ENCODE assay signal across 26 cellular contexts in the genomic region with DNA sequence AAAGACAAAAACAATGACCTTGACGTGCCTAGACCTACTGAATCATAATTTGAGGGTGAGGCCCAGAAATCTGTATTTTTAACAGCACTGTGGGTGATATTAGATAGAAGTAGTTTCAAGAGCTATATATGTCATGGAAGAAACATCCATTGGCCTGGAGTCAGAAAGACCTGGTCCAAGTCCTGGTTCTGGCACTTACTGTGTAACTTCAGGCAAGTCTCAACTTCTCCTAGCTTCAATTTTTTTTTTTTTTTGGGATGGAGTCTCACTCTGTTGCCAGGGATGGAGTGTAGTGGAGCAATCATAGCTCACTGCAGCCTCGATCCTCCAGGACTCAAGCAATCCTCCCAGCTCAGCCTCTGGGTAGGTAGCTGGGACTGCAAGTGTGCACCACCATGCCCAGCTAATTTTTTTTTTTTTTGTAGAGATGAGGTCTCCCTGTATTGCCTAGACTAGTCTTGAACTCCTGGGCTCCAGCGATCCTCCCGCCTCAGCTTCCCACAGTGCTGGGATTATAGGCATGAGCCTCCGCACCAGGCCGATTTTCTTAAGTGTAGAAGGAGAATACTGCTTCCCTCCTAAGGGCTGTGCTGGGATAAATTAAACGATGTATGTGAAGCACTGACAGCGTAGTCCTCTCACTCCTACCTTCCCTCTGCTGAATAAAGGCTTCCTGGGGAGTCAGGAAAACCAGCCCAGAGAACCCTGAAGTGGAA. TPM values are rescaled to one million over a fixed set of nuclear protein-coding genes. Genes with fewer than 3 reads are reported as not detected.
"Had no signal": no experiment of that assay in that cellular context is flagged by ENCODE, and none has a peak within 500 bp of the region (broad histone marks: within the 10 kb centered on the region; RNA-seq: fewer than 3 reads in every experiment).

No MANE protein-coding gene starts in this region.

- H3K27me3 ChIP-seq: body of pancreas, colonic mucosa, foreskin keratinocyte, heart right ventricle, left lung, neutrophil, stomach, tibial artery had no signal

- H3K27me3 Mint-ChIP-seq: activated B cell treated with CpG ODN at 0.5 μM for 24 hours; activated naive CD8-positive, alpha-beta T cell; stimulated activated naive B cell treated with anti-CD40 and anti-IgM and Interleukin-4, amounts not matched to agents 10 μg/mL and 1 μg/mL and 100 μg/mL, for 72 hours had no signal

- H3K4me1 ChIP-seq: colonic mucosa, foreskin keratinocyte, left lung, lower lobe of right lung had no signal

- H3K4me3 ChIP-seq: body of pancreas, colonic mucosa, heart right ventricle, left lung, lower lobe of right lung, psoas muscle, smooth muscle cell, stomach, tibial artery had no signal

- H3K9me3 ChIP-seq: body of pancreas, colonic mucosa, heart right ventricle, left lung, lower lobe of right lung, neutrophil, psoas muscle, stomach, tibial artery had no signal

- H3K4me3 Mint-ChIP-seq: activated B cell treated with CpG ODN at 0.5 μM for 24 hours; activated naive CD8-positive, alpha-beta T cell; activated T-cell treated with anti-CD3 and anti-CD28 coated beads, Interleukin-2, amount 50 U/mL, for 72 hours; nephron; stimulated activated naive B cell treated with anti-CD40 and anti-IgM and Interleukin-4, amounts not matched to agents 10 μg/mL and 1 μg/mL and 100 μg/mL, for 72 hours had no signal

- H3K27ac ChIP-seq: body of pancreas, colonic mucosa, foreskin keratinocyte, heart right ventricle, left lung, lower lobe of right lung, neutrophil, psoas muscle, stomach, tibial artery had no signal

- ATAC-seq: activated T-cell treated with anti-CD3 and anti-CD28 coated beads, Interleukin-2, amount 50 U/mL, for 72 hours; body of pancreas; foreskin keratinocyte; heart right ventricle; left lung; lower lobe of right lung; stimulated activated naive B cell treated with anti-CD40 and anti-IgM and Interleukin-4, amounts not matched to agents 10 μg/mL and 1 μg/mL and 100 μg/mL, for 72 hours had no signal

- H3K36me3 ChIP-seq: colonic mucosa, lower lobe of right lung had no signal

- H3K27ac Mint-ChIP-seq: activated B cell treated with CpG ODN at 0.5 μM for 24 hours; activated naive CD8-positive, alpha-beta T cell; activated T-cell treated with anti-CD3 and anti-CD28 coated beads, Interleukin-2, amount 50 U/mL, for 72 hours; nephron; stimulated activated naive B cell treated with anti-CD40 and anti-IgM and Interleukin-4, amounts not matched to agents 10 μg/mL and 1 μg/mL and 100 μg/mL, for 72 hours had no signal

- H3K4me2 ChIP-seq: smooth muscle cell had no signal

- H3K9me3 Mint-ChIP-seq: activated B cell treated with CpG ODN at 0.5 μM for 24 hours; activated T-cell treated with anti-CD3 and anti-CD28 coated beads, Interleukin-2, amount 50 U/mL, for 72 hours; nephron; stimulated activated naive B cell treated with anti-CD40 and anti-IgM and Interleukin-4, amounts not matched to agents 10 μg/mL and 1 μg/mL and 100 μg/mL, for 72 hours had no signal

- H3K36me3 Mint-ChIP-seq: activated naive CD8-positive, alpha-beta T cell had no signal

- DNase-seq: activated B cell treated with CpG ODN at 0.5 μM for 24 hours; activated naive CD4-positive, alpha-beta T cell treated with Interleukin-2 at 50 U/mL for 16 hours; activated T-cell treated with anti-CD3 and anti-CD28 coated beads for 4 hours; activated T-cell treated with anti-CD3 and anti-CD28 coated beads, Interleukin-2, amount 50 U/mL, for 72 hours; body of pancreas; cerebellar nuclear complex; colonic mucosa; effector memory CD4-positive, alpha-beta T cell; erythroblast; foreskin keratinocyte; heart right ventricle; left lung; lower lobe of right lung; psoas muscle; stimulated activated CD4-positive, alpha-beta T cell treated with anti-CD3 and anti-CD28 coated beads, Interleukin-1b, Interleukin-23, amount 100 ng/mL, for 48 hours; stimulated activated naive B cell treated with anti-CD40 and anti-IgM and Interleukin-4, amounts not matched to agents 10 μg/mL and 1 μg/mL and 100 μg/mL, for 72 hours; stomach; T-helper 2 cell had no signal

RNA-seq across cellular contexts. Expression of a gene that starts 14.3 kb away (rescaled TPM):
- total RNA-seq: activated B cell treated with CpG ODN at 0.5 μM for 24 hours; activated T-cell treated with anti-CD3 and anti-CD28 coated beads, Interleukin-2, amount 50 U/mL, for 72 hours; aorta; dermis microvascular lymphatic vessel endothelial cell; heart right ventricle; lower lobe of right lung; osteocyte; psoas muscle had no signal
- polyA plus RNA-seq: heart right ventricle had no signal
